ENCODE assay signal across 9 cellular contexts in genomic region chr17:8173056-8173870, GRCh38. TPM values are rescaled to one million over a fixed set of nuclear protein-coding genes. Genes with fewer than 3 reads are reported as not detected.
DNase-seq lines count a peak whose midpoint lies in the region; ATAC-seq, FAIRE-seq and TF ChIP-seq lines count a peak whose summit lies in the region.
"Had no signal": no experiment of that assay in that cellular context is flagged by ENCODE, and none has a peak within 500 bp of the region (broad histone marks: within the 10 kb centered on the region; RNA-seq: fewer than 3 reads in every experiment).

No MANE protein-coding gene starts in this region.

- H3K27ac ChIP-seq in C4-2B (peak overlapping the region; percentile 88; the same call in 1 of the 2 replicates), colonic mucosa (peak overlapping the region; percentile 82)

- ATAC-seq in HG03432 (IDR thresholded peaks at IDR 0.05; ENCODE audit: unreplicated experiment) (peak; percentile 69), left colon (peak; percentile 81)

- TF ChIP-seq CTCF in C4-2B (conservative IDR thresholded peaks at IDR 0.05) (no peak), colonic mucosa (IDR thresholded peaks at IDR 0.05) (no peak)

- FAIRE-seq in GM19239 (lab: Jason Lieb, UNC) = peak; percentile 92
- FAIRE-seq: colon had no signal

- H3K9ac ChIP-seq in colonic mucosa (ENCODE audit: low read depth in 2 of 2, low read length in 2 of 2) = peak overlapping the region; percentile 48 to 78

- H3K4me1 ChIP-seq in colonic mucosa = peaks cover 6% of the 10 kb centered on the region

- H3K4me3 ChIP-seq in colonic mucosa = peak overlapping the region; percentile 27

- H3K9me3 ChIP-seq in colonic mucosa = no peaks in the 10 kb centered on the region

- intact Hi-C loops in colonic mucosa (cut with DNase I) (no loop called here), left colon (cut with DNase I, micrococcal nuclease) (no loop called here)

- no peaks in the 10 kb centered on the region for H3K36me3 ChIP-seq in colonic mucosa

- H3K27me3 ChIP-seq in colonic mucosa = no peaks in the 10 kb centered on the region

- no peak for DNase-seq in GM19239 (ENCODE audit: insufficient read length, low spot score)
- peak; percentile 96 for DNase-seq in NCI-H446 (lab: John Stamatoyannopoulos, UW)
- peak; percentile 68 for DNase-seq in activated CD4-positive, CD25-positive, alpha-beta regulatory T cell treated with anti-CD3 and anti-CD28 coated beads, Interleukin-2, amount 50 U/mL, for 16 hours (ENCODE audit: low read depth, low spot score)
- DNase-seq in colonic mucosa = peak; percentile 85
- DNase-seq in left colon = peak; percentile 79 to 87
- DNase-seq in stimulated activated CD4-positive, alpha-beta T cell treated with anti-CD3 and anti-CD28 coated beads, Interleukin-2, amount 100 ng/mL, for 4 hours (ENCODE audit: low read depth) = peak; percentile 75

RNA-seq across cellular contexts. Expression of gene TMEM107, which starts 2.9 kb away (rescaled TPM):
- total RNA-seq in colonic mucosa (10 to 100 TPM; 13.2 to 17.0 TPM), left colon (10 to 100 TPM; 11.3 to 12.6 TPM)

RNA-seq across cellular contexts. Expression of gene VAMP2, which starts 10.5 kb away (rescaled TPM):
- total RNA-seq in colonic mucosa (10 to 100 TPM; 34.0 to 38.8 TPM), left colon (10 to 100 TPM; 45.1 to 56.3 TPM)

RNA-seq across cellular contexts. Expression of gene BORCS6, which starts 16.7 kb away (rescaled TPM):
- total RNA-seq in colonic mucosa (10 to 100 TPM; 11.7 to 12.4 TPM), left colon (10 to 100 TPM; 12.2 to 13.3 TPM)

RNA-seq across cellular contexts. Expression of gene PER1, which starts 21.1 kb away (rescaled TPM):
- total RNA-seq in colonic mucosa (10 to 100 TPM; 19.7 to 43.6 TPM), left colon (100 to 1,000 TPM in 1 of 2 donors, 10 to 100 TPM in 1; 35.0 to 113 TPM)

RNA-seq across cellular contexts. Expression of gene AURKB, which starts 37.1 kb away (rescaled TPM):
- total RNA-seq in colonic mucosa (10 to 100 TPM; 18.6 to 86.4 TPM), left colon (10 to 100 TPM in 1 of 2 donors, 1 to 10 TPM in 1; 6.4 to 22.4 TPM)
